Comparison of ENCODE assay signal across 18 cellular contexts in the genomic region with DNA sequence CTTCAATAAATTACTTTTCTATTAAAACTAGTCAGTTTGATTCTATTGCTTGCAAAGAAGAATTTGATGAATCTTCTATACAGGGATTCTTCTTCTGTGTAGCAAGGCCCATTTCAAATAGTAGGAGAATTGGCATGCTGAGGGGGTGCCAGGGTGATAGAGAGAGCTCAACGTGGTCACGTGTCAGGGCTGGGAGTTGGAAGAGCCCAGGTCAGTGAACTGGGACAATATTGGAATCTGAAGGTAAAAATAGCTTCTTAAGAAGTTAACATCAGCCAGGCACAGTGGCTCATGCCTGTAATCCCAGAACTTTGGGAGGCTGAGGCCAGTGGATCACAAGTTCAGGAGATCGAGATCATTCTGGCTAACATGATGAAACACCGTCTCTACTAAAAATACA.
DNase-seq lines count a peak whose midpoint lies in the region; ATAC-seq and TF ChIP-seq lines count a peak whose summit lies in the region.
"Had no signal": no experiment of that assay in that cellular context is flagged by ENCODE, and none has a peak within 500 bp of the region (broad histone marks: within the 10 kb centered on the region; RNA-seq: fewer than 3 reads in every experiment).

No MANE protein-coding gene starts in this region.

- H3K4me1 ChIP-seq in ascending aorta (peaks cover 0 to 9% of the 10 kb centered on the region in 2 donors), thyroid gland (no peaks in the 10 kb centered on the region), breast epithelium (no peaks in the 10 kb centered on the region)
- H3K4me1 ChIP-seq: BLaER1 treated with 17β-estradiol and CSF1 and Interleukin-3, amounts not matched to agents 10 nM and 100 nM; Caco-2 had no signal

- TF ChIP-seq POLR2A in thyroid gland (IDR thresholded peaks at IDR 0.05): no peak
- TF ChIP-seq POLR2A in breast epithelium (IDR thresholded peaks at IDR 0.05): no peak

- intact Hi-C loops in ascending aorta (cut with DNase I): loop anchor here (10.0 kb wide), 2 partner anchors 139 to 259 kb away; no protein-coding TSS in a partner anchor
- intact Hi-C loops in thyroid gland (cut with DNase I): no loop called here
- intact Hi-C loops in breast epithelium (cut with DNase I; ENCODE audit: low total_unique reads): no loop called here

- H3K9me3 ChIP-seq in ascending aorta: no peaks in the 10 kb centered on the region
- H3K9me3 ChIP-seq in thyroid gland: no peaks in the 10 kb centered on the region
- no peaks in the 10 kb centered on the region for H3K9me3 ChIP-seq in breast epithelium
- H3K9me3 ChIP-seq: A549; BLaER1 treated with 17β-estradiol and CSF1 and Interleukin-3, amounts not matched to agents 10 nM and 100 nM; Caco-2 had no signal

- TF ChIP-seq CTCF in ascending aorta (IDR thresholded peaks at IDR 0.05): no peak
- no peak for TF ChIP-seq CTCF in thyroid gland (IDR thresholded peaks at IDR 0.05)
- no peak for TF ChIP-seq CTCF in breast epithelium (IDR thresholded peaks at IDR 0.05)

- 70 to 78% methylated on average over 4 of the region's 4 CpGs for WGBS in thyroid gland, 2 donors

- peak overlapping the region; percentile 65 to 66 for H3K27ac ChIP-seq in ascending aorta
- H3K27ac ChIP-seq in thyroid gland: no peak overlapping the region
- no peak overlapping the region for H3K27ac ChIP-seq in breast epithelium
- H3K27ac ChIP-seq: 22Rv1; BLaER1 treated with 17β-estradiol and CSF1 and Interleukin-3, amounts not matched to agents 10 nM and 100 nM; C4-2B had no signal

- DNase-seq in ascending aorta (ENCODE audit: low spot score in 2 of 2): no peak
- DNase-seq in kidney tubule cell (ENCODE audit: low spot score): peak; percentile 41
- DNase-seq in renal cortical epithelial cell (ENCODE audit: low read depth): peak; percentile 32
- DNase-seq in thyroid gland: peak; percentile 57 to 61
- no peak for DNase-seq in NK-92 treated with Interleukin-12 subunit alpha and Interleukin-12 subunit beta, amount 100 ng/mL, for 24 hours (lab: John Stamatoyannopoulos, UW)
- DNase-seq in breast epithelium (ENCODE audit: low spot score in 2 of 2): no peak
- DNase-seq in stimulated activated naive CD8-positive, alpha-beta T cell treated with anti-CD3 and anti-CD28 coated beads, Interleukin-15, Interleukin-2, amounts not matched to agents 100 U/mL and 50 U/mL, for 24 hours: no peak
- DNase-seq: AML-193; Caco-2; Calu3; CD4-positive, alpha-beta T cell; CD8-positive, alpha-beta T cell; DMS79 treated with DMSO at 0.1 percent for 48 hours; GF-D8 had no signal

- no peaks in the 10 kb centered on the region for H3K27me3 ChIP-seq in ascending aorta
- no peaks in the 10 kb centered on the region for H3K27me3 ChIP-seq in thyroid gland
- no peaks in the 10 kb centered on the region for H3K27me3 ChIP-seq in breast epithelium
- H3K27me3 ChIP-seq: BLaER1 treated with 17β-estradiol and CSF1 and Interleukin-3, amounts not matched to agents 10 nM and 100 nM had no signal

- H3K4me3 ChIP-seq in ascending aorta: no peak overlapping the region
- H3K4me3 ChIP-seq in thyroid gland (replicated peaks in 1 of 3): no peak overlapping the region
- no peak overlapping the region for H3K4me3 ChIP-seq in breast epithelium
- H3K4me3 ChIP-seq: A549; BLaER1 treated with 17β-estradiol and CSF1 and Interleukin-3, amounts not matched to agents 10 nM and 100 nM had no signal

- no peak for ATAC-seq in stimulated activated naive CD8-positive, alpha-beta T cell treated with anti-CD3 and anti-CD28 coated beads, Interleukin-15, Interleukin-2, amounts not matched to agents 100 U/mL and 50 U/mL, for 24 hours
- ATAC-seq: CD8-positive, alpha-beta T cell had no signal

- no peaks in the 10 kb centered on the region for H3K36me3 ChIP-seq in ascending aorta
- no peaks in the 10 kb centered on the region for H3K36me3 ChIP-seq in thyroid gland
- H3K36me3 ChIP-seq in breast epithelium: no peaks in the 10 kb centered on the region
- H3K36me3 ChIP-seq: BLaER1 treated with 17β-estradiol and CSF1 and Interleukin-3, amounts not matched to agents 10 nM and 100 nM had no signal

Comparison
In these comparisons a context has a peak if more than half of its experiments do, and no peak if none do; other contexts are left out.
1. DNase-seq: peak in kidney tubule cell (single experiment), renal cortical epithelial cell (single experiment) and thyroid gland (2 of 2); none in ascending aorta (0 of 2), NK-92 treated with Interleukin-12 subunit alpha and Interleukin-12 subunit beta, amount 100 ng/mL, for 24 hours (single experiment), breast epithelium (0 of 2) and stimulated activated naive CD8-positive, alpha-beta T cell treated with anti-CD3 and anti-CD28 coated beads, Interleukin-15, Interleukin-2, amounts not matched to agents 100 U/mL and 50 U/mL, for 24 hours (single experiment).
2. H3K27ac ChIP-seq: peak in ascending aorta (2 of 2); none in thyroid gland (0 of 3) and breast epithelium (0 of 2).